Comparison of ENCODE assay signal across 9 cellular contexts in genomic region chr6:109484161-109484560, GRCh38. TPM values are rescaled to one million over a fixed set of nuclear protein-coding genes. Genes with fewer than 3 reads are reported as not detected.
DNase-seq lines count a peak whose midpoint lies in the region; ATAC-seq and TF ChIP-seq lines count a peak whose summit lies in the region.
"Had no signal": no experiment of that assay in that cellular context is flagged by ENCODE, and none has a peak within 500 bp of the region (broad histone marks: within the 10 kb centered on the region; RNA-seq: fewer than 3 reads in every experiment).

No MANE protein-coding gene starts in this region.

- no peak for TF ChIP-seq POLR2A in thyroid gland (IDR thresholded peaks at IDR 0.05)

- peaks cover 26% of the 10 kb centered on the region for H3K36me3 ChIP-seq in SJCRH30
- peaks cover 0 to 16% (median 10%) of the 10 kb centered on the region in 3 donors for H3K36me3 ChIP-seq in skeletal muscle tissue (ENCODE audit: control insufficient read depth in 3 of 3, insufficient read depth in 3 of 3, low read length in 3 of 3)
- H3K36me3 ChIP-seq in thyroid gland, result no peaks in the 10 kb centered on the region

- no peak for ATAC-seq in GM19324 (IDR thresholded peaks at IDR 0.05; ENCODE audit: low FRiP score, unreplicated experiment)

- intact Hi-C loops in thyroid gland (cut with DNase I), result no loop called here

- TF ChIP-seq CTCF in thyroid gland (IDR thresholded peaks at IDR 0.05), result no peak

- 63 to 78% methylated on average over 3 of the region's 3 CpGs for WGBS in thyroid gland, 2 donors

- H3K27me3 ChIP-seq in SJCRH30 (no peaks in the 10 kb centered on the region), skeletal muscle tissue (ENCODE audit: control insufficient read depth in 3 of 3, insufficient read depth in 3 of 3, low read length in 3 of 3) (no peaks in the 10 kb centered on the region), thyroid gland (no peaks in the 10 kb centered on the region)

- peak overlapping the region in 2 of 3 donors; percentile 65 to 75 for H3K9ac ChIP-seq in skeletal muscle tissue (ENCODE audit: low read depth in 1 of 3, low read length in 3 of 3)

- H3K27ac ChIP-seq in SJCRH30 (peak overlapping the region; percentile 32), epithelial cell of prostate (peak overlapping the region; percentile 55), skeletal muscle tissue (ENCODE audit: low read depth, low read length) (no peak overlapping the region), thyroid gland (no peak overlapping the region)

- peaks cover 29% of the 10 kb centered on the region for H3K4me1 ChIP-seq in SJCRH30
- H3K4me1 ChIP-seq in skeletal muscle tissue (ENCODE audit: control insufficient read depth in 3 of 3, insufficient read depth in 3 of 3, low read length in 3 of 3), result peaks cover 26 to 29% (median 29%) of the 10 kb centered on the region in 3 donors
- H3K4me1 ChIP-seq in thyroid gland, result peaks cover 26 to 31% of the 10 kb centered on the region in 2 donors

- DNase-seq in NCI-H82 (lab: John Stamatoyannopoulos, UW) (peak; percentile 30), NCI-H82 treated with DMSO at 0.1 percent for 48 hours (lab: John Stamatoyannopoulos, UW; ENCODE audit: unreplicated experiment) (no peak), SJCRH30 (peak; percentile 58 to 74), epithelial cell of prostate (ENCODE audit: low read depth, low spot score) (no peak), thyroid gland (no peak)
- DNase-seq in stimulated activated CD4-positive, alpha-beta T cell treated with anti-CD3 and anti-CD28 coated beads, Interleukin-15, amount 100 ng/mL, for 24 hours, result no peak
- DNase-seq: activated CD4-positive, CD25-positive, alpha-beta regulatory T cell had no signal

- H3K9me3 ChIP-seq in SJCRH30 (replicated peaks) (no peaks in the 10 kb centered on the region), skeletal muscle tissue (ENCODE audit: control insufficient read depth in 3 of 3, low read length in 3 of 3) (no peaks in the 10 kb centered on the region), thyroid gland (no peaks in the 10 kb centered on the region)

- H3K4me3 ChIP-seq in SJCRH30 (peak overlapping the region; percentile 61), skeletal muscle tissue (ENCODE audit: low read length in 3 of 3) (peak overlapping the region in 1 of 3 donors; percentile 80), thyroid gland (replicated peaks in 1 of 3) (no peak overlapping the region)

RNA-seq across cellular contexts. Expression of gene ZBTB24, which starts 1.1 kb away (rescaled TPM):
- total RNA-seq in SJCRH30 (2014; rRNA removed; shearing (Covaris generic)), result 15.4 and 17.5 TPM in 2 replicates
- total RNA-seq in skeletal muscle tissue (4.7 TPM), thyroid gland (10 to 100 TPM; 12.8 to 13.3 (median 12.9) TPM)

RNA-seq across cellular contexts. Expression of gene MICAL1, which starts 28.6 kb away (rescaled TPM):
- total RNA-seq in SJCRH30 (2014; rRNA removed; shearing (Covaris generic)), result 23.0 and 27.2 TPM in 2 replicates
- 32.4 TPM for total RNA-seq in skeletal muscle tissue
- total RNA-seq in thyroid gland, result 10 to 100 TPM; 14.3 to 33.6 (median 21.7) TPM

RNA-seq across cellular contexts. Expression of gene SMPD2, which starts 43.6 kb away (rescaled TPM):
- total RNA-seq in SJCRH30 (2014; rRNA removed; shearing (Covaris generic)), result 7.6 and 8.2 TPM in 2 replicates
- total RNA-seq in skeletal muscle tissue, result 8.4 TPM
- total RNA-seq in thyroid gland, result 10 to 100 TPM; 11.2 to 60.9 (median 17.8) TPM

RNA-seq across cellular contexts. Expression of gene PPIL6, which starts 43.7 kb away (rescaled TPM):
- 0.28 TPM in 1 of 2 replicates, not detected in the other for total RNA-seq in SJCRH30 (2014; rRNA removed; shearing (Covaris generic))
- 15.7 TPM for total RNA-seq in skeletal muscle tissue
- total RNA-seq in thyroid gland, result 10 to 100 TPM; 20.1 to 31.2 (median 27.0) TPM

Comparison
In these comparisons a context has a peak if more than half of its experiments do, and no peak if none do; other contexts are left out.
1. DNase-seq: peak in NCI-H82 (single experiment) and SJCRH30 (2 of 2); none in NCI-H82 treated with DMSO at 0.1 percent for 48 hours (single experiment), epithelial cell of prostate (single experiment), thyroid gland (0 of 2) and stimulated activated CD4-positive, alpha-beta T cell treated with anti-CD3 and anti-CD28 coated beads, Interleukin-15, amount 100 ng/mL, for 24 hours (single experiment).
2. H3K27ac ChIP-seq: peak in SJCRH30 (single experiment) and epithelial cell of prostate (single experiment); none in skeletal muscle tissue (single experiment) and thyroid gland (0 of 3).